Comparison of ENCODE assay signal across 15 cellular contexts in genomic region chr6:40740518-40740917, GRCh38.
A peak's percentile ranks its signal among the peaks of the same experiment; 100 is the strongest.
DNase-seq lines count a peak whose midpoint lies in the region; ATAC-seq and TF ChIP-seq lines count a peak whose summit lies in the region.
"Had no signal": no experiment of that assay in that cellular context is flagged by ENCODE, and none has a peak within 500 bp of the region (broad histone marks: within the 10 kb centered on the region; RNA-seq: fewer than 3 reads in every experiment).

No MANE protein-coding gene starts in this region.

- DNase-seq in activated effector memory CD4-positive, alpha-beta T cell treated with anti-CD3 and anti-CD28 coated beads, Interleukin-2, amount 50 U/mL, for 16 hours = peak; percentile 8
- DNase-seq in activated effector memory CD4-positive, alpha-beta T cell treated with Interleukin-2 at 50 U/mL for 16 hours = no peak
- DNase-seq in NCI-H524 treated with DMSO at 0.1 percent for 48 hours (lab: John Stamatoyannopoulos, UW) (peak; percentile 35), SW480 (ENCODE audit: low spot score) (no peak), ACHN (no peak)
- DNase-seq: 8988T; AML-193; Caco-2; Calu3; CD4-positive, alpha-beta T cell; CD8-positive, alpha-beta T cell; DMS79 treated with DMSO at 0.1 percent for 48 hours; GF-D8 had no signal

- ATAC-seq in SK-N-SH treated with all-trans-retinoic acid at 6 μM for 48 hours (no peak; the same call in 2 of the 3 replicates), GM21619 (IDR thresholded peaks at IDR 0.05; ENCODE audit: unreplicated experiment) (no peak)
- ATAC-seq: CD8-positive, alpha-beta T cell had no signal

- in situ Hi-C loops in ACHN (cut with HindIII; ENCODE audit: low pct_ligation_motif_present, low pct_unique_long_range_greater_than_20kb, low sequenced_read_pairs) = no loop called here

TF ChIP-seq in SK-N-SH treated with all-trans-retinoic acid at 6 μM for 48 hours, 23 proteins besides CTCF, POLR2A, EP300 and RAD21:
- TF ChIP-seq TSHZ2 (CRISPR knock-in tag; IDR thresholded peaks at IDR 0.05) = 0 out of 2 replicates have a peak, but pooled peaks have one; percentile 34
- TF ChIP-seq ISL1 (CRISPR knock-in tag; IDR thresholded peaks at IDR 0.05) = no peak
- TF ChIP-seq PATZ1 (CRISPR knock-in tag; IDR thresholded peaks at IDR 0.05; ENCODE audit: borderline replicate concordance) = no peak

Comparison
In these comparisons a context has a peak if more than half of its experiments do, and no peak if none do; other contexts are left out.
1. DNase-seq: peak in activated effector memory CD4-positive, alpha-beta T cell treated with anti-CD3 and anti-CD28 coated beads, Interleukin-2, amount 50 U/mL, for 16 hours (single experiment) and NCI-H524 treated with DMSO at 0.1 percent for 48 hours (single experiment); none in activated effector memory CD4-positive, alpha-beta T cell treated with Interleukin-2 at 50 U/mL for 16 hours (single experiment), SW480 (single experiment) and ACHN (single experiment).